21 cellular contexts compared by ENCODE assay signal in genomic region chr5:82664711-82665110, GRCh38.
DNase-seq lines count a peak whose midpoint lies in the region; ATAC-seq lines count a peak whose summit lies in the region.
"Had no signal": no experiment of that assay in that cellular context is flagged by ENCODE, and none has a peak within 500 bp of the region (broad histone marks: within the 10 kb centered on the region; RNA-seq: fewer than 3 reads in every experiment).

No MANE protein-coding gene starts in this region.

- H2BK5ac ChIP-seq in neuronal stem cell (ENCODE audit: low read length), result no peak overlapping the region

- no peak overlapping the region for H3K4me3 ChIP-seq in neuronal stem cell (ENCODE audit: low read length in 2 of 2)
- H3K4me3 ChIP-seq: coronary artery, spleen, stomach, tibial nerve had no signal

- H2BK12ac ChIP-seq in neuronal stem cell (ENCODE audit: low read length), result no peak overlapping the region

- no peak overlapping the region for H3K18ac ChIP-seq in neuronal stem cell (ENCODE audit: low read length)

- H4K91ac ChIP-seq in neuronal stem cell (ENCODE audit: low read depth, low read length, poor library complexity), result no peak overlapping the region

- H3K4me2 ChIP-seq in neuronal stem cell (ENCODE audit: insufficient read depth, low read length, poor library complexity, severe bottlenecking), result no peak overlapping the region

- no peak overlapping the region for H3K4ac ChIP-seq in neuronal stem cell (ENCODE audit: low read length)

- no peak overlapping the region for H2AK5ac ChIP-seq in neuronal stem cell (ENCODE audit: low read depth, low read length)

- no peaks in the 10 kb centered on the region for H3K36me3 ChIP-seq in neuronal stem cell (replicated peaks in 1 of 2; ENCODE audit: control insufficient read depth in 2 of 2, insufficient read depth in 2 of 2, low read length in 2 of 2)
- H3K36me3 ChIP-seq: spleen, stomach, tibial nerve had no signal

- no peak overlapping the region for H2BK120ac ChIP-seq in neuronal stem cell (ENCODE audit: low read depth, low read length)

- H2BK15ac ChIP-seq in neuronal stem cell (ENCODE audit: low read length), result no peak overlapping the region

- no peak overlapping the region for H3K23ac ChIP-seq in neuronal stem cell (ENCODE audit: low read depth, low read length, poor library complexity)

- H3K27ac ChIP-seq in neuronal stem cell (replicated peaks; ENCODE audit: low read length), result no peak overlapping the region
- H3K27ac ChIP-seq: coronary artery, spleen, stomach, tibial nerve had no signal

- H3K9ac ChIP-seq in neuronal stem cell (ENCODE audit: low read depth, low read length, poor library complexity), result no peak overlapping the region

- peak overlapping the region; percentile 11 for H2AFZ ChIP-seq in neuronal stem cell (ENCODE audit: low read length)

- H3K79me1 ChIP-seq in neuronal stem cell (ENCODE audit: low read depth, low read length), result no peaks in the 10 kb centered on the region

- ATAC-seq in HG03196 (IDR thresholded peaks at IDR 0.05; ENCODE audit: unreplicated experiment), result no peak

- no peaks in the 10 kb centered on the region for H3K9me3 ChIP-seq in neuronal stem cell (replicated peaks in 1 of 2; ENCODE audit: control insufficient read depth in 2 of 2, insufficient read depth in 1 of 2, low read depth in 1 of 2, low read length in 2 of 2)
- H3K9me3 ChIP-seq: spleen, stomach, tibial nerve had no signal

- peaks cover under 1 to 1% of the 10 kb centered on the region in 2 donors for H3K4me1 ChIP-seq in neuronal stem cell (ENCODE audit: control insufficient read depth in 2 of 2, insufficient read depth in 1 of 2, low read depth in 1 of 2, low read length in 2 of 2)
- H3K4me1 ChIP-seq: spleen, stomach had no signal

- H4K8ac ChIP-seq in neuronal stem cell (ENCODE audit: low read depth, low read length), result no peak overlapping the region

- peak; percentile 59 for DNase-seq in NCI-H2107 treated with DMSO at 0.1 percent for 48 hours (lab: John Stamatoyannopoulos, UW; ENCODE audit: unreplicated experiment)
- DNase-seq in NCI-H2107 (lab: John Stamatoyannopoulos, UW), result no peak
- DNase-seq in NCI-H2029 treated with DMSO at 0.1 percent for 48 hours (lab: John Stamatoyannopoulos, UW), result peak; percentile 58
- DNase-seq in SHP77 treated with DMSO at 0.1 percent for 48 hours (lab: John Stamatoyannopoulos, UW), result peak; percentile 66
- no peak for DNase-seq in neuronal stem cell (ENCODE audit: low spot score)
- no peak for DNase-seq in putamen (ENCODE audit: low spot score)
- DNase-seq in T-helper 9 cell, result no peak
- DNase-seq: activated CD4-positive, alpha-beta T cell treated with anti-CD3 and anti-CD28 coated beads for 1 hour; activated naive CD4-positive, alpha-beta T cell; activated T-cell treated with anti-CD3 and anti-CD28 coated beads, Interleukin-2, amount 50 U/mL, for 24 hours; amygdala; endodermal cell; mammary epithelial cell; NCI-H146; NCI-H226; spleen; stimulated activated CD4-positive, alpha-beta T cell treated with anti-CD3 and anti-CD28 coated beads, Interleukin-4, amount 100 ng/mL, for 4 hours; stomach had no signal

- H3K14ac ChIP-seq in neuronal stem cell (ENCODE audit: low read length), result no peak overlapping the region

- no CpG with 5 or more reads among the region's 4 CpGs for WGBS in neuronal stem cell (ENCODE audit: extremely low coverage in 2 of 2, insufficient read length in 2 of 2, insufficient replicate concordance in 1 of 2), 2 donors

- H3K27me3 ChIP-seq in neuronal stem cell (ENCODE audit: control insufficient read depth in 3 of 3, insufficient read depth in 3 of 3, low read depth in 1 of 3, low read length in 3 of 3), result no peaks in the 10 kb centered on the region
- H3K27me3 ChIP-seq: spleen, stomach, tibial nerve had no signal

Comparison
In these comparisons a context has a peak if more than half of its experiments do, and no peak if none do; other contexts are left out.
1. DNase-seq: peak in NCI-H2107 treated with DMSO at 0.1 percent for 48 hours (single experiment), NCI-H2029 treated with DMSO at 0.1 percent for 48 hours (single experiment) and SHP77 treated with DMSO at 0.1 percent for 48 hours (single experiment); none in NCI-H2107 (single experiment), neuronal stem cell (single experiment), putamen (single experiment) and T-helper 9 cell (single experiment).